In genomic region chr2:178279142-178279541, GRCh38 we compare ENCODE assay signal across 11 cellular contexts.
DNase-seq lines count a peak whose midpoint lies in the region; ATAC-seq and TF ChIP-seq lines count a peak whose summit lies in the region.
"Had no signal": no experiment of that assay in that cellular context is flagged by ENCODE, and none has a peak within 500 bp of the region (broad histone marks: within the 10 kb centered on the region; RNA-seq: fewer than 3 reads in every experiment).

No MANE protein-coding gene starts in this region.

- peak overlapping the region; percentile 88 for H3K27ac Mint-ChIP-seq in HFFc6
- peak overlapping the region; percentile 27 for H3K27ac Mint-ChIP-seq in type B pancreatic cell
- H3K27ac Mint-ChIP-seq: activated CD4-positive, alpha-beta T cell treated with anti-CD3 and anti-CD28 coated beads for 36 hours; activated naive CD4-positive, alpha-beta T cell treated with anti-CD3 and anti-CD28 coated beads, Interleukin-2, amount 10 ng/mL, durations not matched to agents 7 days and 5 days had no signal

- H3K4me3 Mint-ChIP-seq in HFFc6 (peak overlapping the region; percentile 43; the same call in 1 of the 2 replicates), type B pancreatic cell (peak overlapping the region; percentile 24)
- H3K4me3 Mint-ChIP-seq: activated CD4-positive, alpha-beta T cell treated with anti-CD3 and anti-CD28 coated beads for 36 hours; activated naive CD4-positive, alpha-beta T cell treated with anti-CD3 and anti-CD28 coated beads, Interleukin-2, amount 10 ng/mL, durations not matched to agents 7 days and 5 days had no signal

- H3K27me3 ChIP-seq in adipocyte (replicated peaks; ENCODE audit: control insufficient read depth, insufficient read depth, low read length): no peaks in the 10 kb centered on the region
- H3K27me3 ChIP-seq: gastroesophageal sphincter, tibial nerve had no signal

- H3K9me3 Mint-ChIP-seq in HFFc6: no peaks in the 10 kb centered on the region
- peaks cover 5% of the 10 kb centered on the region for H3K9me3 Mint-ChIP-seq in type B pancreatic cell
- H3K9me3 Mint-ChIP-seq: activated naive CD4-positive, alpha-beta T cell treated with anti-CD3 and anti-CD28 coated beads, Interleukin-2, amount 10 ng/mL, durations not matched to agents 7 days and 5 days had no signal

- TF ChIP-seq CTCF in HFFc6 (IDR thresholded peaks at IDR 0.05) (peak; percentile 16; the same call in 1 of the 2 replicates), type B pancreatic cell (conservative IDR thresholded peaks at IDR 0.05) (no peak)

- H3K4me3 ChIP-seq in adipocyte (ENCODE audit: low read length): no peak overlapping the region
- H3K4me3 ChIP-seq: gastroesophageal sphincter, tibial nerve had no signal

- DNase-seq in HFFc6: peak; percentile 95
- peak; percentile 81 for DNase-seq in adipocyte (ENCODE audit: low read depth)
- peak; percentile 75 for DNase-seq in glomerular visceral epithelial cell (ENCODE audit: extremely low spot score)
- no peak for DNase-seq in type B pancreatic cell (ENCODE audit: extremely low spot score, unreplicated experiment)
- DNase-seq in NOMO-1 treated with DMSO at 0.1 percent for 48 hours (lab: John Stamatoyannopoulos, UW; ENCODE audit: unreplicated experiment): no peak
- DNase-seq: activated CD4-positive, alpha-beta T cell treated with anti-CD3 and anti-CD28 coated beads for 36 hours; activated naive CD4-positive, alpha-beta T cell treated with anti-CD3 and anti-CD28 coated beads, Interleukin-2, amount 10 ng/mL, durations not matched to agents 7 days and 5 days had no signal

- no peak overlapping the region for H3K9ac ChIP-seq in adipocyte (ENCODE audit: low read length)

- H3K36me3 Mint-ChIP-seq in HFFc6 (ENCODE audit: low read depth) (no peaks in the 10 kb centered on the region; the same call in 1 of the 2 replicates), type B pancreatic cell (peaks cover 4% of the 10 kb centered on the region)
- H3K36me3 Mint-ChIP-seq: activated naive CD4-positive, alpha-beta T cell treated with anti-CD3 and anti-CD28 coated beads, Interleukin-2, amount 10 ng/mL, durations not matched to agents 7 days and 5 days had no signal

- no peaks in the 10 kb centered on the region for H3K9me3 ChIP-seq in adipocyte (ENCODE audit: control insufficient read depth, low read length)
- H3K9me3 ChIP-seq: gastroesophageal sphincter, tibial nerve had no signal

- no peaks in the 10 kb centered on the region for H3K36me3 ChIP-seq in adipocyte (ENCODE audit: control insufficient read depth, insufficient read depth, low read length, severe bottlenecking)
- H3K36me3 ChIP-seq: gastroesophageal sphincter, tibial nerve had no signal

- H3K27me3 Mint-ChIP-seq in HFFc6 (ENCODE audit: insufficient read depth): peaks cover 3% of the 10 kb centered on the region; the same call in 1 of the 2 replicates
- H3K27me3 Mint-ChIP-seq in type B pancreatic cell: peaks cover 5% of the 10 kb centered on the region

- ATAC-seq in HG03457 (IDR thresholded peaks at IDR 0.05; ENCODE audit: unreplicated experiment) (no peak), HG03354 (IDR thresholded peaks at IDR 0.05; ENCODE audit: poor library complexity, severe bottlenecking, unreplicated experiment) (no peak)
- ATAC-seq: activated CD4-positive, alpha-beta T cell treated with anti-CD3 and anti-CD28 coated beads for 36 hours; gastroesophageal sphincter had no signal

- H3K4me1 Mint-ChIP-seq in HFFc6 (ENCODE audit: low read depth): peaks cover 40% of the 10 kb centered on the region
- peaks cover 24% of the 10 kb centered on the region for H3K4me1 Mint-ChIP-seq in type B pancreatic cell (ENCODE audit: unreplicated experiment)
- H3K4me1 Mint-ChIP-seq: activated CD4-positive, alpha-beta T cell treated with anti-CD3 and anti-CD28 coated beads for 36 hours; activated naive CD4-positive, alpha-beta T cell treated with anti-CD3 and anti-CD28 coated beads, Interleukin-2, amount 10 ng/mL, durations not matched to agents 7 days and 5 days had no signal

- H3K4me1 ChIP-seq in adipocyte (ENCODE audit: control insufficient read depth, insufficient read depth, low read length): peaks cover 23% of the 10 kb centered on the region
- H3K4me1 ChIP-seq: gastroesophageal sphincter had no signal

Comparison
In these comparisons a context has a peak if more than half of its experiments do, and no peak if none do; other contexts are left out.
1. DNase-seq: peak in HFFc6 (single experiment), adipocyte (single experiment) and glomerular visceral epithelial cell (single experiment); none in type B pancreatic cell (single experiment) and NOMO-1 treated with DMSO at 0.1 percent for 48 hours (single experiment).